Comparison of ENCODE assay signal across 8 cellular contexts in genomic region chr16:31451681-31452351, GRCh38. TPM values are rescaled to one million over a fixed set of nuclear protein-coding genes. Genes with fewer than 3 reads are reported as not detected.
DNase-seq lines count a peak whose midpoint lies in the region; ATAC-seq and TF ChIP-seq lines count a peak whose summit lies in the region.

No MANE protein-coding gene starts in this region.

- TF ChIP-seq CTCF in neural cell (IDR thresholded peaks at IDR 0.05; ENCODE audit: poor library complexity, severe bottlenecking), result peak; percentile 72

- H3K9ac ChIP-seq in Karpas-422 (ENCODE audit: low read length), result no peak overlapping the region
- no peak overlapping the region for H3K9ac ChIP-seq in neural cell (ENCODE audit: low read length)

- no peaks in the 10 kb centered on the region for H3K9me2 ChIP-seq in Karpas-422 (replicated peaks; ENCODE audit: insufficient read depth, low read length)
- no peaks in the 10 kb centered on the region for H3K9me2 ChIP-seq in neural cell (ENCODE audit: insufficient read depth, low read length)

- peak; percentile 46 for TF ChIP-seq RAD21 in neural cell (conservative IDR thresholded peaks at IDR 0.05)

- no peak for TF ChIP-seq EP300 in neural cell (conservative IDR thresholded peaks at IDR 0.05; ENCODE audit: poor library complexity, severe bottlenecking)

- H3K27me3 ChIP-seq in Karpas-422 (ENCODE audit: low read length), result no peaks in the 10 kb centered on the region
- no peaks in the 10 kb centered on the region for H3K27me3 ChIP-seq in neural cell (ENCODE audit: insufficient read depth, low read depth, low read length)

- H3K4me2 ChIP-seq in Karpas-422 (ENCODE audit: low read depth, low read length, poor library complexity, severe bottlenecking) (no peak overlapping the region), neural cell (ENCODE audit: low read length) (no peak overlapping the region)

- no peak overlapping the region for H3K27ac ChIP-seq in Karpas-422 (ENCODE audit: low read length)
- no peak overlapping the region for H3K27ac ChIP-seq in neural cell (ENCODE audit: low read length)

- H3K9me3 ChIP-seq in Karpas-422 (ENCODE audit: low read length) (no peaks in the 10 kb centered on the region), neural cell (ENCODE audit: low read length) (no peaks in the 10 kb centered on the region)

- no peaks in the 10 kb centered on the region for H3F3A ChIP-seq in neural cell (ENCODE audit: insufficient read depth, low read length, poor library complexity, severe bottlenecking)

- H3K36me3 ChIP-seq in Karpas-422 (ENCODE audit: insufficient read depth, low read length), result no peaks in the 10 kb centered on the region
- H3K36me3 ChIP-seq in neural cell (ENCODE audit: insufficient read depth, low read length), result no peaks in the 10 kb centered on the region

- no peak overlapping the region for H2AFZ ChIP-seq in Karpas-422 (ENCODE audit: low read length)
- peak overlapping the region; percentile 1 for H2AFZ ChIP-seq in neural cell (ENCODE audit: low read depth, low read length)

- H3K79me2 ChIP-seq in Karpas-422 (ENCODE audit: low read length) (peaks cover 1% of the 10 kb centered on the region), neural cell (replicated peaks; ENCODE audit: insufficient read depth, low read length) (peaks cover 3% of the 10 kb centered on the region)

- DNase-seq in NCI-H748 (lab: John Stamatoyannopoulos, UW; ENCODE audit: unreplicated experiment) (peak; percentile 43), NCI-H748 treated with DMSO at 0.1 percent for 48 hours (lab: John Stamatoyannopoulos, UW) (no peak), Karpas-422 (peak; percentile 51), SHP77 (lab: John Stamatoyannopoulos, UW) (peak; percentile 65 to 87)

- no peak overlapping the region for H3K4me3 ChIP-seq in Karpas-422 (ENCODE audit: low read length)
- no peak overlapping the region for H3K4me3 ChIP-seq in neural cell (ENCODE audit: low read length)

- peak; percentile 70 for ATAC-seq in esophagus mucosa
- ATAC-seq in GM19395 (IDR thresholded peaks at IDR 0.05; ENCODE audit: unreplicated experiment), result no peak
- no peak for ATAC-seq in HG02852 (IDR thresholded peaks at IDR 0.05; ENCODE audit: unreplicated experiment)

- no peaks in the 10 kb centered on the region for H3K4me1 ChIP-seq in Karpas-422 (ENCODE audit: low read length)

- peaks cover 17% of the 10 kb centered on the region; the same call in 1 of the 2 replicates for H4K20me1 ChIP-seq in Karpas-422 (ENCODE audit: insufficient read depth, low read depth, low read length)
- no peaks in the 10 kb centered on the region for H4K20me1 ChIP-seq in neural cell (ENCODE audit: insufficient read depth)

TF ChIP-seq in neural cell, 6 proteins besides CTCF, POLR2A, EP300 and RAD21:
- TF ChIP-seq SMC3 (conservative IDR thresholded peaks at IDR 0.05; ENCODE audit: poor library complexity) (peak; percentile 33), REST (IDR thresholded peaks at IDR 0.05; ENCODE audit: borderline replicate concordance) (no peak)

RNA-seq across cellular contexts. Expression of gene ARMC5, which starts 7.5 kb away (rescaled TPM):
- 1.5 and 2.3 TPM in 2 replicates for total RNA-seq in Karpas-422 (2014; rRNA removed; shearing (Covaris generic); ENCODE audit: low replicate concordance)
- total RNA-seq in esophagus mucosa, result 9.4 TPM
- 26.1 and 27.6 TPM in 2 replicates for polyA plus RNA-seq in neural cell
- 22.2 and 29.9 TPM in 2 replicates for polyA minus RNA-seq in neural cell

RNA-seq across cellular contexts. Expression of gene ZNF843, which starts 9.2 kb away (rescaled TPM):
- total RNA-seq in Karpas-422 (2014; rRNA removed; shearing (Covaris generic); ENCODE audit: low replicate concordance), result not detected in 2 replicates
- total RNA-seq in esophagus mucosa, result 0.32 TPM
- polyA plus RNA-seq in neural cell, result 0.53 and 0.62 TPM in 2 replicates
- polyA minus RNA-seq in neural cell, result 2.4 and 2.8 TPM in 2 replicates

RNA-seq across cellular contexts. Expression of gene TGFB1I1, which starts 20.1 kb away (rescaled TPM):
- total RNA-seq in Karpas-422 (2014; rRNA removed; shearing (Covaris generic); ENCODE audit: low replicate concordance), result not detected in 2 replicates
- 4.3 TPM for total RNA-seq in esophagus mucosa
- 0.38 and 2.5 TPM in 2 replicates for polyA plus RNA-seq in neural cell
- polyA minus RNA-seq in neural cell, result under 0.01 and 0.23 TPM in 2 replicates

RNA-seq across cellular contexts. Expression of gene COX6A2, which starts 23.7 kb away (rescaled TPM):
- not detected in 2 replicates for total RNA-seq in Karpas-422 (2014; rRNA removed; shearing (Covaris generic); ENCODE audit: low replicate concordance)
- 0.48 TPM for total RNA-seq in esophagus mucosa
- polyA plus RNA-seq in neural cell, result not detected in 2 replicates
- not detected in 2 replicates for polyA minus RNA-seq in neural cell

RNA-seq across cellular contexts. Expression of gene SLC5A2, which starts 31.1 kb away (rescaled TPM):
- not detected in 2 replicates for total RNA-seq in Karpas-422 (2014; rRNA removed; shearing (Covaris generic); ENCODE audit: low replicate concordance)
- total RNA-seq in esophagus mucosa, result 0.12 TPM
- not detected in 2 replicates for polyA plus RNA-seq in neural cell
- polyA minus RNA-seq in neural cell, result not detected in 2 replicates
